ENCODE assay signal across 28 cellular contexts in the genomic region with DNA sequence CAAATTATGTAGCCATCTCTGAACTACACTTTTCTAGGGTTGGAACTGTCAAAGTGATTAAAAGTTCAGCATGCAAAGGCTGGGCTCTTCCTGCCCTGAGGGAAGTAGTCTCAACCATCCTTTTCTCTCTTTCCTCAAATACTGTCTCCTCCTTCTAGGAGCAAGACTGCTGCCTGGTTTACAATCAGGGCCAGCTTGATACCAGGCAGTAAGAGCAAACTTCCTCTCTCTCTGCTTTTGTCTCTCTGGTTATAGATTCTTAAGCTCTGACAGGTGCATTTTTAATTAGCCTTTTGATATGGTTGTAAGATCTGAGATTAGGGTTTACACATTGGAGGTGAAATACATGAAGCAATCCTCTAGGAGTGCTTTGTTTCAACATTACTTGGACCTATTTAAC.
"Had no signal": no experiment of that assay in that cellular context is flagged by ENCODE, and none has a peak within 500 bp of the region (broad histone marks: within the 10 kb centered on the region; RNA-seq: fewer than 3 reads in every experiment).

No MANE protein-coding gene starts in this region.

- H3K4me1 ChIP-seq: left lung, lower lobe of right lung, neural progenitor cell, parathyroid adenoma, psoas muscle, right atrium auricular region, testis, thyroid gland, upper lobe of right lung had no signal

- H3K27ac ChIP-seq: left lung, lower lobe of right lung, neural progenitor cell, neutrophil, parathyroid adenoma, psoas muscle, right atrium auricular region, stomach, testis, thyroid gland, upper lobe of right lung had no signal

- ATAC-seq: left cardiac atrium; left lung; lower lobe of right lung; natural killer cell; psoas muscle; stimulated activated naive B cell treated with anti-CD40 and anti-IgM and Interleukin-4, amounts not matched to agents 10 μg/mL and 1 μg/mL and 100 μg/mL, for 72 hours; stimulated activated naive CD8-positive, alpha-beta T cell treated with anti-CD3 and anti-CD28 coated beads, Interleukin-15, Interleukin-2, amounts not matched to agents 100 U/mL and 50 U/mL, for 24 hours; upper lobe of right lung had no signal

- H3K27me3 ChIP-seq: left lung, neural progenitor cell, neutrophil, right atrium auricular region, right lobe of liver, stomach, testis, thyroid gland, upper lobe of right lung had no signal

- DNase-seq: hippocampal formation; kidney glomerular epithelial cell; left cardiac atrium; left lung; lower lobe of right lung; mammary epithelial cell; mesenchymal stem cell; naive B cell; natural killer cell; nephron progenitor cell; occipital lobe; psoas muscle; right lobe of liver; stimulated activated CD4-positive, alpha-beta T cell treated with anti-CD3 and anti-CD28 coated beads, Interleukin-12 subunit alpha, Interleukin-12 subunit beta, amount 100 ng/mL, for 4 hours; stimulated activated CD4-positive, alpha-beta T cell treated with anti-CD3 and anti-CD28 coated beads, Interleukin-15, amount 100 ng/mL, for 24 hours; stimulated activated CD4-positive, alpha-beta T cell treated with anti-CD3 and anti-CD28 coated beads, Interleukin-2, amount 100 ng/mL, for 24 hours; stimulated activated CD4-positive, alpha-beta T cell treated with anti-CD3 and anti-CD28 coated beads, Interleukin-4, amount 100 ng/mL, for 1 hour; stimulated activated naive B cell treated with anti-CD40 and anti-IgM and Interleukin-4, amounts not matched to agents 10 μg/mL and 1 μg/mL and 100 μg/mL, for 72 hours; stimulated activated naive CD8-positive, alpha-beta T cell treated with anti-CD3 and anti-CD28 coated beads, Interleukin-15, Interleukin-2, amounts not matched to agents 100 U/mL and 50 U/mL, for 24 hours; stomach; testis; thyroid gland; trophoblast cell; upper lobe of right lung had no signal

- H3K9me3 ChIP-seq: left lung, lower lobe of right lung, neutrophil, psoas muscle, right atrium auricular region, right lobe of liver, stomach, testis, thyroid gland, upper lobe of right lung had no signal

- H3K4me3 ChIP-seq: left lung, lower lobe of right lung, neural progenitor cell, psoas muscle, right atrium auricular region, right lobe of liver, stomach, testis, thyroid gland, upper lobe of right lung had no signal

- H3K36me3 ChIP-seq: left lung, lower lobe of right lung, neural progenitor cell, neutrophil, right atrium auricular region, right lobe of liver, stomach, thyroid gland, upper lobe of right lung had no signal
